Comparison of ENCODE assay signal across 9 cellular contexts in genomic region chr13:73335226-73335625, GRCh38.
A peak's percentile ranks its signal among the peaks of the same experiment; 100 is the strongest.
DNase-seq lines count a peak whose midpoint lies in the region; ATAC-seq and TF ChIP-seq lines count a peak whose summit lies in the region.
"Had no signal": no experiment of that assay in that cellular context is flagged by ENCODE, and none has a peak within 500 bp of the region (broad histone marks: within the 10 kb centered on the region; RNA-seq: fewer than 3 reads in every experiment).

No MANE protein-coding gene starts in this region.

- WGBS in right lobe of liver (ENCODE audit: insufficient coverage, low coverage, low lambda C conversion rate, missing lambda C conversion rate) = 68% methylated on average over 5 of the region's 5 CpGs

- no peak for TF ChIP-seq POLR2A in right lobe of liver (IDR thresholded peaks at IDR 0.05)

- DNase-seq in SJSA1 (ENCODE audit: low read depth in 1 of 2, low spot score in 2 of 2) (peak in 1 of 2 experiments; percentile 2), NCI-H1436 treated with DMSO at 0.1 percent for 48 hours (lab: John Stamatoyannopoulos, UW) (no peak), right lobe of liver (no peak), NOMO-1 treated with DMSO at 0.1 percent for 48 hours (lab: John Stamatoyannopoulos, UW; ENCODE audit: unreplicated experiment) (no peak)

- H3K27ac ChIP-seq in SJSA1 (peak overlapping the region; percentile 27), right lobe of liver (no peak overlapping the region)
- H3K27ac ChIP-seq: thoracic aorta had no signal

- peaks cover 14% of the 10 kb centered on the region for H3K4me1 ChIP-seq in SJSA1 (replicated peaks)
- H3K4me1 ChIP-seq in skeletal muscle satellite cell (ENCODE audit: control insufficient read depth, insufficient read depth, low read length) = peaks cover 58% of the 10 kb centered on the region
- H3K4me1 ChIP-seq in right lobe of liver = peaks cover 0 to 10% (median 0%) of the 10 kb centered on the region in 4 donors

- H3K4me2 ChIP-seq in skeletal muscle satellite cell (ENCODE audit: low read length) = peak overlapping the region; percentile 40

- no peak for TF ChIP-seq CTCF in right lobe of liver (IDR thresholded peaks at IDR 0.05)

- H3K36me3 ChIP-seq in SJSA1 = no peaks in the 10 kb centered on the region
- H3K36me3 ChIP-seq in skeletal muscle satellite cell (ENCODE audit: insufficient read depth, low read length) = no peaks in the 10 kb centered on the region
- H3K36me3 ChIP-seq in right lobe of liver = no peaks in the 10 kb centered on the region
- H3K36me3 ChIP-seq: thoracic aorta had no signal

- H3K27me3 ChIP-seq in SJSA1 (replicated peaks) (no peaks in the 10 kb centered on the region), skeletal muscle satellite cell (ENCODE audit: control insufficient read depth, insufficient read depth, low read length) (no peaks in the 10 kb centered on the region), right lobe of liver (no peaks in the 10 kb centered on the region)

- peak; percentile 96 for ATAC-seq in GM19043 (IDR thresholded peaks at IDR 0.05; ENCODE audit: low read depth, unreplicated experiment)
- ATAC-seq in HG02943 (IDR thresholded peaks at IDR 0.05; ENCODE audit: low read depth, unreplicated experiment) = peak; percentile 100
- ATAC-seq in right lobe of liver = no peak
- ATAC-seq: K562 had no signal

- intact Hi-C loops in right lobe of liver (cut with DNase I) = no loop called here

- no peaks in the 10 kb centered on the region for H3K9me3 ChIP-seq in SJSA1 (replicated peaks)
- no peaks in the 10 kb centered on the region for H3K9me3 ChIP-seq in skeletal muscle satellite cell (replicated peaks; ENCODE audit: low read length)
- H3K9me3 ChIP-seq in right lobe of liver = no peaks in the 10 kb centered on the region
- H3K9me3 ChIP-seq: thoracic aorta had no signal

- no peak overlapping the region for H3K4me3 ChIP-seq in SJSA1
- peak overlapping the region; percentile 3 for H3K4me3 ChIP-seq in skeletal muscle satellite cell (ENCODE audit: low read length)
- H3K4me3 ChIP-seq in right lobe of liver = no peak overlapping the region
- H3K4me3 ChIP-seq: K562, thoracic aorta had no signal

- peak overlapping the region; percentile 65 for H3K9ac ChIP-seq in skeletal muscle satellite cell (ENCODE audit: low read depth, low read length)

Comparison
In these comparisons a context has a peak if more than half of its experiments do, and no peak if none do; other contexts are left out.
1. ATAC-seq: peak in GM19043 (single experiment) and HG02943 (single experiment); none in right lobe of liver (0 of 4).